20 cellular contexts compared by ENCODE assay signal in the genomic region with DNA sequence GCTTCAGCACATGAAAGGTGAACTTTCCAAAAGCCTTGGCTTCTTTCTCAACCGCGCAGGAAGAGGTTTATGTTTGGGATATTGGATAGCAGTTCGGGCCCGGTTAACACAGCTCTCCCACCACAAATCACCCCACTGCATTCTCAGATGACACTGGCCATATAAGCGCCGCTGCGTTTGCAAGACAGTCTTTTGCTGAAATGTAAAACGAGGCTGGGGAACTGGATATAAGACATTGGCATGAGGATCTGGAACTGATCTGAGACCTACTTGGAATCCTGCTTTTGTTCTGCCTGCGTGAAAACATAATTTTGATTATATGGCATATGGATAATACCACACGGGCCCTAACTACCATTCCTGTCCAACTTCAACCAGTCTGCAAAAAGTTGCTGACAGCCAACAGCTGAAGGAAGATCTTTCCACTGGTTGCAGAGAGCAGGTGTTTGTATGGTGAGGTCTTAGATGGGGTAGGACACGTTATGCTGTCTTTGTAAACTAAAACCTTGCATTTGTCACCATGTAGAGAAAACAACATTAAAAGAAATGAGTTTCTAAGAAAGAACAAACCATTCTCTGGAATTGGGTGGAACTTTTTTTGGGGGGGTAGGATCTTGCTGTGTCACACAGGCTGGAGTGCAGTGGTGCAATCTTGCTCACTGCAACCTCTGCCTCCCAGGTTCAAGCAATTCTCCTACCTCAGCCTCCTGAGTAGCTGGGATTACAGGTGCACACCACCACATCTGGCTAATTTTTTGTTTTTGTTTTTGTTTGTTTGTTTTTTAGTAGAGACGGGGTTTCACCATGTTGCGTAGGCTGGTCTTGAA.
"Had no signal": no experiment of that assay in that cellular context is flagged by ENCODE, and none has a peak within 500 bp of the region (broad histone marks: within the 10 kb centered on the region; RNA-seq: fewer than 3 reads in every experiment).

No MANE protein-coding gene starts in this region.

- H3K4me3 ChIP-seq: colonic mucosa, left ventricle myocardium inferior, lung, neural progenitor cell, skin epidermis, thyroid gland had no signal

- H3K9ac ChIP-seq: neural progenitor cell had no signal

- H3K27me3 ChIP-seq: colonic mucosa, neural progenitor cell, thyroid gland had no signal

- H3K27me3 Mint-ChIP-seq: activated naive CD8-positive, alpha-beta T cell treated with anti-CD3 and anti-CD28 coated beads, Interleukin-2, amount 50 U/mL, for 24 hours had no signal

- H3K9me3 Mint-ChIP-seq: activated naive CD4-positive, alpha-beta T cell treated with anti-CD3 and anti-CD28 coated beads, Interleukin-2, amount 50 U/mL, for 24 hours; activated naive CD8-positive, alpha-beta T cell treated with anti-CD3 and anti-CD28 coated beads, Interleukin-2, amount 50 U/mL, for 24 hours; activated T-helper 2 cell treated with anti-CD3 and anti-CD28 coated beads, Interferon-gamma antibody, Interleukin-2, Interleukin-4, amounts not matched to agents 10 μg/mL and 5 μg/mL and 100 μg/mL, durations not matched to agents 14 hours and 24 hours and 36 hours had no signal

- H3K4me3 Mint-ChIP-seq: activated CD8-positive, alpha-beta T cell treated with anti-CD3 and anti-CD28 coated beads for 36 hours; activated naive CD4-positive, alpha-beta T cell treated with anti-CD3 and anti-CD28 coated beads, Interleukin-2, amount 50 U/mL, for 24 hours; activated naive CD8-positive, alpha-beta T cell treated with anti-CD3 and anti-CD28 coated beads, Interleukin-2, amount 50 U/mL, for 24 hours; naive B cell; neural progenitor cell had no signal

- H3K4me1 Mint-ChIP-seq: activated naive CD4-positive, alpha-beta T cell treated with anti-CD3 and anti-CD28 coated beads, Interleukin-2, amount 50 U/mL, for 24 hours; activated naive CD8-positive, alpha-beta T cell treated with anti-CD3 and anti-CD28 coated beads, Interleukin-2, amount 50 U/mL, for 24 hours had no signal

- H3K36me3 Mint-ChIP-seq: activated naive CD4-positive, alpha-beta T cell treated with anti-CD3 and anti-CD28 coated beads, Interleukin-2, amount 50 U/mL, for 24 hours; naive B cell; neural progenitor cell had no signal

- ATAC-seq: activated CD8-positive, alpha-beta T cell treated with anti-CD3 and anti-CD28 coated beads for 36 hours; activated naive CD8-positive, alpha-beta T cell treated with anti-CD3 and anti-CD28 coated beads, Interleukin-2, amount 50 U/mL, for 24 hours; stimulated activated naive CD8-positive, alpha-beta T cell treated with anti-CD3 and anti-CD28 coated beads, Interleukin-15, Interleukin-2, amounts not matched to agents 100 U/mL and 50 U/mL, for 24 hours had no signal

- DNase-seq: activated CD4-positive, alpha-beta T cell treated with anti-CD3 and anti-CD28 coated beads, Interleukin-2, amount 50 U/mL, for 1 hour; activated CD4-positive, CD25-positive, alpha-beta regulatory T cell treated with anti-CD3 and anti-CD28 coated beads, Interleukin-2, amount 50 U/mL, for 72 hours; activated CD8-positive, alpha-beta T cell treated with anti-CD3 and anti-CD28 coated beads for 36 hours; activated naive CD8-positive, alpha-beta T cell treated with anti-CD3 and anti-CD28 coated beads, Interleukin-2, amount 50 U/mL, for 24 hours; activated T-cell treated with anti-CD3 and anti-CD28 coated beads, Interleukin-2, amount 50 U/mL, for 48 hours; colonic mucosa; effector CD8-positive, alpha-beta T cell; left ventricle myocardium inferior; mesendoderm; naive B cell; stimulated activated CD4-positive, alpha-beta T cell treated with anti-CD3 and anti-CD28 coated beads, Interleukin-12 subunit alpha, Interleukin-12 subunit beta, amount 100 ng/mL, for 4 hours; stimulated activated CD4-positive, alpha-beta T cell treated with anti-CD3 and anti-CD28 coated beads, Interleukin-4, amount 100 ng/mL, for 1 hour; stimulated activated naive CD8-positive, alpha-beta T cell treated with anti-CD3 and anti-CD28 coated beads, Interleukin-15, Interleukin-2, amounts not matched to agents 100 U/mL and 50 U/mL, for 24 hours; T-helper 2 cell; thyroid gland had no signal

- H3K36me3 ChIP-seq: colonic mucosa, left ventricle myocardium inferior, neural progenitor cell, thyroid gland had no signal

- H3K9me3 ChIP-seq: colonic mucosa, thyroid gland had no signal

- H3K27ac ChIP-seq: colonic mucosa, neural progenitor cell, skin epidermis had no signal
